Comparison of ENCODE assay signal across 1 cellular context in genomic region chr9:125189011-125189360, GRCh38.
TF ChIP-seq lines count a peak whose summit lies in the region.

No MANE protein-coding gene starts in this region.

TF ChIP-seq in K562, 482 proteins besides CTCF, POLR2A, EP300 and RAD21 (continues in another document):
- TF ChIP-seq ZNF444 (CRISPR knock-in tag; IDR thresholded peaks at IDR 0.05), result no peak
- no peak for TF ChIP-seq UBTF (IDR thresholded peaks at IDR 0.05; ENCODE audit: borderline replicate concordance in 1 of 2, low read depth in 2 of 2, low read length in 2 of 2)
- no peak for TF ChIP-seq MTA2 (IDR thresholded peaks at IDR 0.05; ENCODE audit: low read depth)
- no peak for TF ChIP-seq TEAD4 (IDR thresholded peaks at IDR 0.05; ENCODE audit: low read length)
- TF ChIP-seq TEAD4 (CRISPR knock-in tag; IDR thresholded peaks at IDR 0.05; ENCODE audit: borderline replicate concordance), result 0 out of 2 replicates have a peak, but pooled peaks have one; percentile 40
- no peak for TF ChIP-seq ZNF830 (CRISPR knock-in tag; IDR thresholded peaks at IDR 0.05)
- TF ChIP-seq MLLT1 (IDR thresholded peaks at IDR 0.05), result no peak
- no peak for TF ChIP-seq TAF15 (IDR thresholded peaks at IDR 0.05; ENCODE audit: low read depth, low read length)
- TF ChIP-seq U2AF1 (optimal IDR thresholded peaks at IDR 0.05; ENCODE audit: low read depth, low read length), result no peak
- no peak for TF ChIP-seq MAFF (IDR thresholded peaks at IDR 0.05; ENCODE audit: low read length)
- no peak for TF ChIP-seq MTA1 (IDR thresholded peaks at IDR 0.05; ENCODE audit: borderline replicate concordance)
- no peak for TF ChIP-seq ZNF24 (IDR thresholded peaks at IDR 0.05)
- 0 out of 2 replicates have a peak, but pooled peaks have one; percentile 30 for TF ChIP-seq MAX (CRISPR knock-in tag; IDR thresholded peaks at IDR 0.05)
- no peak for TF ChIP-seq NR2C1 (IDR thresholded peaks at IDR 0.05)
- no peak for TF ChIP-seq NR2C1 (tag; IDR thresholded peaks at IDR 0.05)
- TF ChIP-seq FOXP1 (CRISPR knock-in tag; IDR thresholded peaks at IDR 0.05), result peak; percentile 58; the same call in 1 of the 2 replicates
- TF ChIP-seq ZNF778 (CRISPR knock-in tag; IDR thresholded peaks at IDR 0.05), result no peak
- no peak for TF ChIP-seq HLTF (IDR thresholded peaks at IDR 0.05)
- peak; percentile 66 for TF ChIP-seq CHD1 (IDR thresholded peaks at IDR 0.05; ENCODE audit: low read length)
- no peak for TF ChIP-seq NFIC (IDR thresholded peaks at IDR 0.05)
- no peak for TF ChIP-seq PHF20 (IDR thresholded peaks at IDR 0.05; ENCODE audit: partially characterized antibody)
- no peak for TF ChIP-seq ZNF511 (CRISPR knock-in tag; IDR thresholded peaks at IDR 0.05)
- TF ChIP-seq POLR2AphosphoS2 (IDR thresholded peaks at IDR 0.05; ENCODE audit: low read length), result no peak
- TF ChIP-seq KLF1 (tag; IDR thresholded peaks at IDR 0.05), result no peak
- TF ChIP-seq ZNF239 (CRISPR knock-in tag; IDR thresholded peaks at IDR 0.05), result no peak
- TF ChIP-seq NKRF (IDR thresholded peaks at IDR 0.05; ENCODE audit: borderline replicate concordance), result no peak
- no peak for TF ChIP-seq SUPT5H (IDR thresholded peaks at IDR 0.05)
- no peak for TF ChIP-seq ZNF280B (CRISPR knock-in tag; IDR thresholded peaks at IDR 0.05)
- peak in 1 of 2 experiments; percentile 63; a peak in 1 of 4 replicates for TF ChIP-seq SIN3A (IDR thresholded peaks at IDR 0.05; ENCODE audit: borderline replicate concordance in 2 of 2, control insufficient read depth in 1 of 2, low read depth in 2 of 2, low read length in 2 of 2)
- TF ChIP-seq PTTG1 (tag; IDR thresholded peaks at IDR 0.05; ENCODE audit: low read depth), result no peak
- TF ChIP-seq CBFA2T2 (conservative IDR thresholded peaks at IDR 0.05), result no peak
- no peak for TF ChIP-seq ASH1L (IDR thresholded peaks at IDR 0.05; ENCODE audit: borderline replicate concordance, low read depth, partially characterized antibody)
- TF ChIP-seq ZC3H8 (IDR thresholded peaks at IDR 0.05), result no peak
- no peak for TF ChIP-seq ETS2 (tag; IDR thresholded peaks at IDR 0.05; ENCODE audit: borderline replicate concordance, poor library complexity, severe bottlenecking)
- TF ChIP-seq ZNF280A (IDR thresholded peaks at IDR 0.05; ENCODE audit: low read depth, partially characterized antibody), result no peak
- peak; percentile 27 for TF ChIP-seq E2F8 (IDR thresholded peaks at IDR 0.05; ENCODE audit: low read depth, partially characterized antibody)
- TF ChIP-seq ETS1 (conservative IDR thresholded peaks at IDR 0.05; ENCODE audit: control insufficient read depth, low read depth, low read length), result 0 out of 2 replicates have a peak, but pooled peaks have one; percentile 24
- no peak for TF ChIP-seq RBBP5 (IDR thresholded peaks at IDR 0.05; ENCODE audit: borderline replicate concordance, insufficient read depth, low read length, poor library complexity, severe bottlenecking)
- no peak for TF ChIP-seq E2F1 (CRISPR knock-in tag; IDR thresholded peaks at IDR 0.05)
- TF ChIP-seq SMAD2 (IDR thresholded peaks at IDR 0.05; ENCODE audit: low read depth, low read length), result no peak
- TF ChIP-seq HSF4 (CRISPR knock-in tag; IDR thresholded peaks at IDR 0.05; ENCODE audit: borderline replicate concordance), result no peak
- TF ChIP-seq HDAC1 (IDR thresholded peaks at IDR 0.05), result peak in 1 of 2 experiments; percentile 45; a peak in 1 of 4 replicates
- TF ChIP-seq WHSC1 (IDR thresholded peaks at IDR 0.05; ENCODE audit: low read length), result no peak
- no peak for TF ChIP-seq PCBP1 (IDR thresholded peaks at IDR 0.05; ENCODE audit: low read depth, low read length, poor library complexity, severe bottlenecking)
- TF ChIP-seq FIP1L1 (IDR thresholded peaks at IDR 0.05; ENCODE audit: low read depth, low read length, poor library complexity, severe bottlenecking), result no peak
- no peak for TF ChIP-seq ATF4 (CRISPR knock-in tag; IDR thresholded peaks at IDR 0.05)
- TF ChIP-seq HMGXB4 (CRISPR knock-in tag; IDR thresholded peaks at IDR 0.05), result no peak
- no peak for TF ChIP-seq ZNF589 (CRISPR knock-in tag; IDR thresholded peaks at IDR 0.05; ENCODE audit: low read depth)
